22 cellular contexts compared by ENCODE assay signal in genomic region chr1:186146971-186147370, GRCh38.
"Had no signal": no experiment of that assay in that cellular context is flagged by ENCODE, and none has a peak within 500 bp of the region (broad histone marks: within the 10 kb centered on the region; RNA-seq: fewer than 3 reads in every experiment).

No MANE protein-coding gene starts in this region.

- H3K4me3 ChIP-seq: cardiac muscle cell, dorsolateral prefrontal cortex, gastrocnemius medialis, heart left ventricle, prostate gland, skin epidermis, testis, upper lobe of left lung had no signal

- H3K36me3 Mint-ChIP-seq: immature natural killer cell; natural killer cell treated with Interleukin-12 subunit alpha and Interleukin-12 subunit beta and Interleukin-15 and Interleukin-18, amount 100 ng/mL, for 72 hours had no signal

- ATAC-seq: gastrocnemius medialis; heart left ventricle; natural killer cell treated with Interleukin-12 subunit alpha and Interleukin-12 subunit beta and Interleukin-15 and Interleukin-18, amount 100 ng/mL, for 72 hours; right cardiac atrium had no signal

- H3K27me3 ChIP-seq: cardiac muscle cell, gastrocnemius medialis, heart left ventricle, testis, upper lobe of left lung had no signal

- DNase-seq: activated CD4-positive, alpha-beta memory T cell treated with anti-CD3 and anti-CD28 coated beads, Interleukin-2, amount 10 ng/mL, durations not matched to agents 7 days and 5 days; activated CD4-positive, CD25-positive, alpha-beta regulatory T cell treated with anti-CD3 and anti-CD28 coated beads, Interleukin-2, amount 50 U/mL, for 72 hours; activated CD8-positive, alpha-beta memory T cell treated with anti-CD3 and anti-CD28 coated beads, Interleukin-2, amount 50 U/mL, for 48 hours; dorsolateral prefrontal cortex; endodermal cell; gastrocnemius medialis; heart left ventricle; immature natural killer cell; mesendoderm; nucleus accumbens; right cardiac atrium; stimulated activated CD4-positive, alpha-beta T cell treated with anti-CD3 and anti-CD28 coated beads, Interleukin-4, amount 100 ng/mL, for 4 hours; stimulated activated CD8-positive, alpha-beta memory T cell treated with anti-CD3 and anti-CD28 coated beads, Interleukin-4, amount 100 ng/mL, for 48 hours; T1000; testis; upper lobe of left lung had no signal

- H3K9me3 Mint-ChIP-seq: activated CD4-positive, alpha-beta memory T cell treated with anti-CD3 and anti-CD28 coated beads, Interleukin-2, amount 10 ng/mL, durations not matched to agents 7 days and 5 days; activated T-cell treated with anti-CD3 and anti-CD28 coated beads, Interleukin-2, amount 50 U/mL, for 72 hours; endodermal cell; natural killer cell treated with Interleukin-12 subunit alpha and Interleukin-12 subunit beta and Interleukin-15 and Interleukin-18, amount 100 ng/mL, for 72 hours; stimulated activated naive CD8-positive, alpha-beta T cell treated with anti-CD3 and anti-CD28 coated beads, Interleukin-15, Interleukin-2, amounts not matched to agents 100 ng/mL and 50 ng/mL, for 24 hours had no signal

- H3K27ac Mint-ChIP-seq: activated CD4-positive, alpha-beta memory T cell treated with anti-CD3 and anti-CD28 coated beads, Interleukin-2, amount 10 ng/mL, durations not matched to agents 7 days and 5 days; activated T-cell treated with anti-CD3 and anti-CD28 coated beads, Interleukin-2, amount 50 U/mL, for 72 hours; endodermal cell; immature natural killer cell; natural killer cell treated with Interleukin-12 subunit alpha and Interleukin-12 subunit beta and Interleukin-15 and Interleukin-18, amount 100 ng/mL, for 72 hours; stimulated activated naive CD8-positive, alpha-beta T cell treated with anti-CD3 and anti-CD28 coated beads, Interleukin-15, Interleukin-2, amounts not matched to agents 100 ng/mL and 50 ng/mL, for 24 hours had no signal

- H3K27me3 Mint-ChIP-seq: activated CD4-positive, alpha-beta memory T cell treated with anti-CD3 and anti-CD28 coated beads, Interleukin-2, amount 10 ng/mL, durations not matched to agents 7 days and 5 days; natural killer cell treated with Interleukin-12 subunit alpha and Interleukin-12 subunit beta and Interleukin-15 and Interleukin-18, amount 100 ng/mL, for 72 hours had no signal

- H3K36me3 ChIP-seq: prostate gland had no signal

- H3K4me1 ChIP-seq: gastrocnemius medialis, heart left ventricle, prostate gland, upper lobe of left lung had no signal

- H3K4me1 Mint-ChIP-seq: activated CD4-positive, alpha-beta memory T cell treated with anti-CD3 and anti-CD28 coated beads, Interleukin-2, amount 10 ng/mL, durations not matched to agents 7 days and 5 days; endodermal cell; immature natural killer cell had no signal

- H3K9me3 ChIP-seq: gastrocnemius medialis, prostate gland, testis, upper lobe of left lung had no signal

- H3K4me3 Mint-ChIP-seq: activated CD4-positive, alpha-beta memory T cell treated with anti-CD3 and anti-CD28 coated beads, Interleukin-2, amount 10 ng/mL, durations not matched to agents 7 days and 5 days; activated T-cell treated with anti-CD3 and anti-CD28 coated beads, Interleukin-2, amount 50 U/mL, for 72 hours; endodermal cell; immature natural killer cell; natural killer cell treated with Interleukin-12 subunit alpha and Interleukin-12 subunit beta and Interleukin-15 and Interleukin-18, amount 100 ng/mL, for 72 hours; stimulated activated naive CD8-positive, alpha-beta T cell treated with anti-CD3 and anti-CD28 coated beads, Interleukin-15, Interleukin-2, amounts not matched to agents 100 ng/mL and 50 ng/mL, for 24 hours had no signal
